Comparison of ENCODE assay signal across 21 cellular contexts in the genomic region with DNA sequence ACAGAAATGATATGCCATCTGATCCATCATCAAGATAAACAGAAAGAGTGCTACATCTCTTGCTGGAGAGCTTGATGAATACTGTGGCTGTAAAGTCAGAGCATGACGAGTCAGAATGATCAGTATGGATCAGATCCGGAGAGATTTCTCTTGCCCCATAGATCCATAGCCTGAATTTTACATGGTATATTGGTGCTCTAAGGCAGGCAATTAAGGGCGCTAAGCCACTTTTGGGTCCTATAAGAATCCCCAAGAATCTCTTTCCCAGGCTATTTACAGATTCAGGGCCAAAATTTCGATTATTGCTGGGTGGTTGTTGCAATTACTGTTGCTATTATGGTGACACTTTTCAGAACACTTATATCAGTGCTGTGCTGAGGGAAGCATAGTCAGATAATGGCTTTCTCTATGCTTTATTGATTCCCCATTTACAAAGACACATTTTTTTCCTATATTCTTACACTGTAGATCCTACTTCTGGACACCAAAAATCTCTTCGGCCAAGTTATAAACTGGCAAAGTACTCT.
"Had no signal": no experiment of that assay in that cellular context is flagged by ENCODE, and none has a peak within 500 bp of the region (broad histone marks: within the 10 kb centered on the region; RNA-seq: fewer than 3 reads in every experiment).

No MANE protein-coding gene starts in this region.

- DNase-seq: cortex of kidney; effector memory CD4-positive, alpha-beta T cell; immature natural killer cell; kidney; left colon; left ventricle myocardium superior; mesendoderm; naive thymus-derived CD8-positive, alpha-beta T cell; posterior cingulate gyrus; sigmoid colon; stimulated activated CD4-positive, alpha-beta T cell treated with anti-CD3 and anti-CD28 coated beads, Interleukin-2, amount 100 ng/mL, for 24 hours; stimulated activated CD4-positive, alpha-beta T cell treated with anti-CD3 and anti-CD28 coated beads, Interleukin-4, amount 100 ng/mL, for 4 hours; stimulated activated naive B cell treated with anti-CD40 and anti-IgM and Interleukin-4, amounts not matched to agents 10 μg/mL and 1 μg/mL and 100 μg/mL, for 72 hours; stimulated activated naive CD8-positive, alpha-beta T cell treated with anti-CD3 and anti-CD28 coated beads, Interleukin-15, amount 100 ng/mL, for 72 hours; upper lobe of right lung had no signal

- H3K9me3 Mint-ChIP-seq: stimulated activated naive CD8-positive, alpha-beta T cell treated with anti-CD3 and anti-CD28 coated beads, Interleukin-15, amount 100 ng/mL, for 72 hours had no signal

- H3K4me1 Mint-ChIP-seq: immature natural killer cell; naive thymus-derived CD8-positive, alpha-beta T cell; stimulated activated naive B cell treated with anti-CD40 and anti-IgM and Interleukin-4, amounts not matched to agents 10 μg/mL and 1 μg/mL and 100 μg/mL, for 72 hours; stimulated activated naive CD8-positive, alpha-beta T cell treated with anti-CD3 and anti-CD28 coated beads, Interleukin-15, amount 100 ng/mL, for 72 hours had no signal

- H3K27ac ChIP-seq: neutrophil, sigmoid colon, skin epidermis, tibial nerve, upper lobe of right lung, vagina had no signal

- H3K36me3 ChIP-seq: neutrophil, sigmoid colon, tibial nerve, upper lobe of right lung, vagina had no signal

- H3K27ac Mint-ChIP-seq: immature natural killer cell; naive thymus-derived CD8-positive, alpha-beta T cell; stimulated activated naive B cell treated with anti-CD40 and anti-IgM and Interleukin-4, amounts not matched to agents 10 μg/mL and 1 μg/mL and 100 μg/mL, for 72 hours; stimulated activated naive CD8-positive, alpha-beta T cell treated with anti-CD3 and anti-CD28 coated beads, Interleukin-15, amount 100 ng/mL, for 72 hours had no signal

- H3K9me3 ChIP-seq: neutrophil, sigmoid colon, tibial nerve, upper lobe of right lung, vagina had no signal

- H3K4me1 ChIP-seq: sigmoid colon, upper lobe of right lung, vagina had no signal

- H3K27me3 Mint-ChIP-seq: stimulated activated naive B cell treated with anti-CD40 and anti-IgM and Interleukin-4, amounts not matched to agents 10 μg/mL and 1 μg/mL and 100 μg/mL, for 72 hours; stimulated activated naive CD8-positive, alpha-beta T cell treated with anti-CD3 and anti-CD28 coated beads, Interleukin-15, amount 100 ng/mL, for 72 hours had no signal

- H3K27me3 ChIP-seq: neutrophil, sigmoid colon, tibial nerve, upper lobe of right lung, vagina had no signal

- H3K4me3 Mint-ChIP-seq: immature natural killer cell; naive thymus-derived CD8-positive, alpha-beta T cell; stimulated activated naive B cell treated with anti-CD40 and anti-IgM and Interleukin-4, amounts not matched to agents 10 μg/mL and 1 μg/mL and 100 μg/mL, for 72 hours; stimulated activated naive CD8-positive, alpha-beta T cell treated with anti-CD3 and anti-CD28 coated beads, Interleukin-15, amount 100 ng/mL, for 72 hours had no signal

- H3K36me3 Mint-ChIP-seq: immature natural killer cell; naive thymus-derived CD8-positive, alpha-beta T cell; stimulated activated naive B cell treated with anti-CD40 and anti-IgM and Interleukin-4, amounts not matched to agents 10 μg/mL and 1 μg/mL and 100 μg/mL, for 72 hours had no signal

- ATAC-seq: esophagus mucosa; left colon; left ventricle myocardium superior; naive thymus-derived CD8-positive, alpha-beta T cell; stimulated activated naive B cell treated with anti-CD40 and anti-IgM and Interleukin-4, amounts not matched to agents 10 μg/mL and 1 μg/mL and 100 μg/mL, for 72 hours; stimulated activated naive CD8-positive, alpha-beta T cell treated with anti-CD3 and anti-CD28 coated beads, Interleukin-15, amount 100 ng/mL, for 72 hours; upper lobe of right lung had no signal

- H3K4me3 ChIP-seq: lung, sigmoid colon, skin epidermis, upper lobe of right lung, vagina had no signal
